Comparison of ENCODE assay signal across 8 cellular contexts in the genomic region with DNA sequence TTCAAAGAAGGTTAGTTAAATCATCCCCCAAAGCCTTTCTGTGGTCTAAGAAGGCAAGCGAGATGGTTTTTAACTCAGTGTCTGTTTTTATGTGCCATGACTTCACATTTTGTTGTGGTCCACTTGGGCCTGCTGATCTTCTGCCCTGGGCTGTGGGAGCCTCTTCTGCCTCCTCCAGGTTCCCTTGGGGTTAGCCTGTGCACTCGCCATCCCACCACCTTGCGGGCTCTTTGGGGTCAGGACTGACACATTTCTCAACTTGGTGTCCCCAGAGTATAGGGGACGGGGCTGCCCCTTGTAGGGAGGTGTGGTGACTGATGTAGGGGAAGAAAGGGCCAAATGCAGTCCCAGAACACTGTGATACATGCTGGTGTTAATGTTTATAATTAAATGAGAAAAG.
DNase-seq lines count a peak whose midpoint lies in the region; ATAC-seq and TF ChIP-seq lines count a peak whose summit lies in the region.
"Had no signal": no experiment of that assay in that cellular context is flagged by ENCODE, and none has a peak within 500 bp of the region (broad histone marks: within the 10 kb centered on the region; RNA-seq: fewer than 3 reads in every experiment).

No MANE protein-coding gene starts in this region.

- H3K4me1 ChIP-seq in body of pancreas, result peaks cover 31% of the 10 kb centered on the region

- H3K27ac ChIP-seq in body of pancreas, result peak overlapping the region in 1 of 4 donors; percentile 66

- H3K4me3 ChIP-seq in NB4 (ENCODE audit: low read depth, low read length), result no peak overlapping the region
- no peak overlapping the region for H3K4me3 ChIP-seq in body of pancreas

- no peak for TF ChIP-seq POLR2A in NB4 (IDR thresholded peaks at IDR 0.05; ENCODE audit: extremely low read depth, insufficient read length)
- no peak for TF ChIP-seq POLR2A in body of pancreas (IDR thresholded peaks at IDR 0.05)

- DNase-seq in NB4 (ENCODE audit: low read depth) (peak; percentile 50), DMS79 treated with DMSO at 0.1 percent for 48 hours (lab: John Stamatoyannopoulos, UW) (no peak), C1 segment of cervical spinal cord (lab: John Stamatoyannopoulos, UW) (no peak), body of pancreas (no peak)
- DNase-seq in stimulated activated CD4-positive, alpha-beta T cell treated with anti-CD3 and anti-CD28 coated beads, TNF-alpha, amount 100 ng/mL, for 24 hours (ENCODE audit: low read depth in 3 of 3), result peak in 2 of 3 experiments; percentile 2 to 48
- DNase-seq: NCI-H1048 had no signal

- ATAC-seq in GM18909 (IDR thresholded peaks at IDR 0.05; ENCODE audit: poor library complexity, unreplicated experiment) (peak; percentile 85), GM21786 (IDR thresholded peaks at IDR 0.05; ENCODE audit: unreplicated experiment) (peak; percentile 79), body of pancreas (no peak)

- no peaks in the 10 kb centered on the region for H3K27me3 ChIP-seq in body of pancreas

- TF ChIP-seq CTCF in NB4 (IDR thresholded peaks at IDR 0.05; ENCODE audit: low read depth, low read length) (no peak), body of pancreas (IDR thresholded peaks at IDR 0.05) (no peak)

- WGBS in body of pancreas, 2 donors, result 89 to 96% methylated on average over 4 of the region's 4 CpGs

- intact Hi-C loops in body of pancreas (cut with DNase I), result no loop called here

- H3K36me3 ChIP-seq in body of pancreas (replicated peaks in 1 of 2; ENCODE audit: insufficient read depth in 1 of 2, low read depth in 2 of 2), result no peaks in the 10 kb centered on the region

- H3K9me3 ChIP-seq in body of pancreas, result no peaks in the 10 kb centered on the region

Comparison
In these comparisons a context has a peak if more than half of its experiments do, and no peak if none do; other contexts are left out.
1. DNase-seq: peak in NB4 (single experiment) and stimulated activated CD4-positive, alpha-beta T cell treated with anti-CD3 and anti-CD28 coated beads, TNF-alpha, amount 100 ng/mL, for 24 hours (2 of 3); none in DMS79 treated with DMSO at 0.1 percent for 48 hours (single experiment), C1 segment of cervical spinal cord (0 of 14) and body of pancreas (0 of 4).